Comparison of ENCODE assay signal across 23 cellular contexts in genomic region chr15:57752840-57753239, GRCh38. TPM values are rescaled to one million over a fixed set of nuclear protein-coding genes. Genes with fewer than 3 reads are reported as not detected.
DNase-seq lines count a peak whose midpoint lies in the region; ATAC-seq and TF ChIP-seq lines count a peak whose summit lies in the region.
"Had no signal": no experiment of that assay in that cellular context is flagged by ENCODE, and none has a peak within 500 bp of the region (broad histone marks: within the 10 kb centered on the region; RNA-seq: fewer than 3 reads in every experiment).

No MANE protein-coding gene starts in this region.

- CTCF ChIA-PET in SK-N-SH (lab: Yijun Ruan, JAX), result interaction anchor here (0.7 to 16.4 kb wide), 11 partner anchors 14 to 470 kb away, joined by 3 to 315 read pairs (median 4); partner anchors contain the start of gene ALDH1A2

- no peaks in the 10 kb centered on the region for H4K20me1 ChIP-seq in SK-N-SH (ENCODE audit: insufficient read depth)

- H3K4me1 ChIP-seq in right cardiac atrium (ENCODE audit: control insufficient read depth, insufficient read depth, low read length) (peaks cover 2% of the 10 kb centered on the region), rectal smooth muscle tissue (ENCODE audit: control insufficient read depth, insufficient read depth, low read length) (no peaks in the 10 kb centered on the region), SK-N-SH (ENCODE audit: control insufficient read depth in 1 of 2, insufficient read depth in 2 of 2, low read depth in 1 of 2, low read length in 1 of 2) (no peaks in the 10 kb centered on the region; a peak in 1 of 4 replicates)

- no peak overlapping the region for H2AFZ ChIP-seq in SK-N-SH (ENCODE audit: low read depth)

- DNase-seq in right cardiac atrium (peak in 2 of 3 donors; percentile 19 to 62), Right ventricle myocardium inferior (ENCODE audit: missing footprints) (no peak), iPS-NIHi11 (ENCODE audit: low spot score) (peak; percentile 12), SK-N-SH (no peak)
- DNase-seq in stimulated activated effector memory CD8-positive, alpha-beta T cell treated with anti-CD3 and anti-CD28 coated beads, Interleukin-12 subunit alpha, Interleukin-12 subunit beta, amount 100 ng/mL, for 72 hours (ENCODE audit: low spot score in 2 of 2), result no peak
- DNase-seq: CD4-positive, CD25-positive, alpha-beta regulatory T cell; COR-L47; DMS 273 treated with DMSO at 0.1 percent for 48 hours; DMS79 treated with DMSO at 0.1 percent for 48 hours; KBM-7; NCI-H1105; NCI-H146; NCI-H2029; NCI-H2227 treated with DMSO at 0.1 percent for 48 hours; NCI-H510A treated with DMSO at 0.1 percent for 48 hours; NCI-H748 treated with DMSO at 0.1 percent for 48 hours had no signal

- WGBS in right cardiac atrium, result 77% methylated on average over 9 of the region's 9 CpGs
- WGBS in SK-N-SH (ENCODE audit: low lambda C conversion rate), result 75% methylated on average over 9 of the region's 9 CpGs

- H3K36me3 ChIP-seq in rectal smooth muscle tissue (ENCODE audit: control insufficient read depth, insufficient read depth, low read length), result no peaks in the 10 kb centered on the region
- H3K36me3 ChIP-seq in SK-N-SH (replicated peaks in 1 of 2; ENCODE audit: control insufficient read depth in 1 of 2, insufficient read depth in 2 of 2, low read length in 1 of 2), result no peaks in the 10 kb centered on the region
- H3K36me3 ChIP-seq: HAP-1 had no signal

- H3K4me3 ChIP-seq in right cardiac atrium (ENCODE audit: low read length) (no peak overlapping the region), rectal smooth muscle tissue (ENCODE audit: low read length) (no peak overlapping the region), SK-N-SH (ENCODE audit: low read depth in 2 of 2, low read length in 1 of 2) (no peak overlapping the region)
- H3K4me3 ChIP-seq: GM12878, HAP-1 had no signal

- no peak overlapping the region for H3K9ac ChIP-seq in rectal smooth muscle tissue (ENCODE audit: low read length)
- H3K9ac ChIP-seq in SK-N-SH, result no peak overlapping the region

- no peak overlapping the region for H3K27ac Mint-ChIP-seq in stimulated activated effector memory CD8-positive, alpha-beta T cell treated with anti-CD3 and anti-CD28 coated beads, Interleukin-12 subunit alpha, Interleukin-12 subunit beta, amount 100 ng/mL, for 72 hours

- no peaks in the 10 kb centered on the region for H3K9me2 ChIP-seq in SK-N-SH

- H3K9me3 Mint-ChIP-seq in stimulated activated effector memory CD8-positive, alpha-beta T cell treated with anti-CD3 and anti-CD28 coated beads, Interleukin-12 subunit alpha, Interleukin-12 subunit beta, amount 100 ng/mL, for 72 hours, result no peaks in the 10 kb centered on the region

- intact Hi-C loops in right cardiac atrium (cut with DNase I), result loop anchor here in 3 of 4 donors (5.0 kb wide), 3 partner anchors 104 to 314 kb away; partner anchors contain the start of gene ALDH1A2 (in 3 of the 3)
- intact Hi-C loops in Right ventricle myocardium inferior (cut with DNase I), result no loop called here

- no peak overlapping the region for H3K4me2 ChIP-seq in SK-N-SH

- H3K36me3 Mint-ChIP-seq in stimulated activated effector memory CD8-positive, alpha-beta T cell treated with anti-CD3 and anti-CD28 coated beads, Interleukin-12 subunit alpha, Interleukin-12 subunit beta, amount 100 ng/mL, for 72 hours, result no peaks in the 10 kb centered on the region

- no peaks in the 10 kb centered on the region for H3K79me2 ChIP-seq in SK-N-SH (ENCODE audit: insufficient read depth)

- no peak for TF ChIP-seq RAD21 in SK-N-SH (IDR thresholded peaks at IDR 0.05; ENCODE audit: low read length)

- POLR2A ChIA-PET in SK-N-SH (lab: Yijun Ruan, JAX), result no interaction called here

- no peak for TF ChIP-seq EP300 in SK-N-SH (IDR thresholded peaks at IDR 0.05; ENCODE audit: borderline replicate concordance in 1 of 2, low read depth in 1 of 2, low read length in 1 of 2)

- H3K27ac ChIP-seq in right cardiac atrium (ENCODE audit: low read length), result no peak overlapping the region
- peak overlapping the region; percentile 16 for H3K27ac ChIP-seq in rectal smooth muscle tissue (ENCODE audit: low read depth, low read length)
- no peak overlapping the region for H3K27ac ChIP-seq in SK-N-SH (ENCODE audit: low read depth in 2 of 2, low read length in 1 of 2)
- H3K27ac ChIP-seq: HL-60 had no signal

- no peaks in the 10 kb centered on the region for H3F3A ChIP-seq in SK-N-SH (replicated peaks; ENCODE audit: insufficient read depth)

- peak in 1 of 2 donors; percentile 33 for ATAC-seq in right cardiac atrium
- ATAC-seq in Right ventricle myocardium inferior, result no peak
- ATAC-seq in stimulated activated effector memory CD8-positive, alpha-beta T cell treated with anti-CD3 and anti-CD28 coated beads, Interleukin-12 subunit alpha, Interleukin-12 subunit beta, amount 100 ng/mL, for 72 hours, result no peak
- ATAC-seq in GM19328 (IDR thresholded peaks at IDR 0.05; ENCODE audit: unreplicated experiment), result no peak
- ATAC-seq in HG03460 (IDR thresholded peaks at IDR 0.05; ENCODE audit: unreplicated experiment), result no peak
- ATAC-seq: GM12878, Panc1 had no signal

- no peaks in the 10 kb centered on the region for H3K4me1 Mint-ChIP-seq in stimulated activated effector memory CD8-positive, alpha-beta T cell treated with anti-CD3 and anti-CD28 coated beads, Interleukin-12 subunit alpha, Interleukin-12 subunit beta, amount 100 ng/mL, for 72 hours
- H3K4me1 Mint-ChIP-seq: CD4-positive, CD25-positive, alpha-beta regulatory T cell had no signal

- H3K9me3 ChIP-seq in right cardiac atrium (ENCODE audit: control insufficient read depth, low read length) (no peaks in the 10 kb centered on the region), SK-N-SH (no peaks in the 10 kb centered on the region)
- H3K9me3 ChIP-seq: HAP-1 had no signal

- TF ChIP-seq CTCF in SK-N-SH (IDR thresholded peaks at IDR 0.05), result no peak

- H3K4me3 Mint-ChIP-seq in stimulated activated effector memory CD8-positive, alpha-beta T cell treated with anti-CD3 and anti-CD28 coated beads, Interleukin-12 subunit alpha, Interleukin-12 subunit beta, amount 100 ng/mL, for 72 hours, result no peak overlapping the region

- no peaks in the 10 kb centered on the region for H3K27me3 ChIP-seq in right cardiac atrium (ENCODE audit: control insufficient read depth, insufficient read depth)
- no peaks in the 10 kb centered on the region for H3K27me3 ChIP-seq in rectal smooth muscle tissue (ENCODE audit: control insufficient read depth, insufficient read depth, low read length)
- H3K27me3 ChIP-seq in SK-N-SH (ENCODE audit: insufficient read depth), result no peaks in the 10 kb centered on the region

TF ChIP-seq in SK-N-SH, 30 proteins besides CTCF, POLR2A, EP300 and RAD21:
- TF ChIP-seq RFX5 (IDR thresholded peaks at IDR 0.05; ENCODE audit: low read length), result no peak
- no peak for TF ChIP-seq FOSL2 (IDR thresholded peaks at IDR 0.05; ENCODE audit: borderline replicate concordance, low read depth)
- TF ChIP-seq NRF1 (IDR thresholded peaks at IDR 0.05; ENCODE audit: low read depth, low read length), result no peak
- TF ChIP-seq ZBTB33 (IDR thresholded peaks at IDR 0.05; ENCODE audit: borderline replicate concordance, low read depth), result no peak
- no peak for TF ChIP-seq IRF3 (IDR thresholded peaks at IDR 0.05; ENCODE audit: low read depth, low read length)
- no peak for TF ChIP-seq POLR2AphosphoS5 (IDR thresholded peaks at IDR 0.05; ENCODE audit: low read depth, low read length)
- no peak for TF ChIP-seq TAF1 (IDR thresholded peaks at IDR 0.05; ENCODE audit: borderline replicate concordance, low read depth, low read length)
- TF ChIP-seq EZH2phosphoT487 (IDR thresholded peaks at IDR 0.05; ENCODE audit: borderline replicate concordance, low read depth), result no peak
- TF ChIP-seq NFIC (IDR thresholded peaks at IDR 0.05; ENCODE audit: borderline replicate concordance), result no peak
- no peak for TF ChIP-seq FOXM1 (IDR thresholded peaks at IDR 0.05; ENCODE audit: low read depth)
- TF ChIP-seq MAX (IDR thresholded peaks at IDR 0.05; ENCODE audit: low read depth), result no peak
- no peak for TF ChIP-seq GABPA (IDR thresholded peaks at IDR 0.05; ENCODE audit: low read depth)
- no peak for TF ChIP-seq RCOR1 (IDR thresholded peaks at IDR 0.05; ENCODE audit: low read length)
- no peak for TF ChIP-seq YY1 (IDR thresholded peaks at IDR 0.05; ENCODE audit: low read depth)

RNA-seq across cellular contexts. Expression of gene POLR2M, which starts 46.3 kb away (rescaled TPM):
- 10 to 100 TPM; 51.3 to 57.8 (median 56.1) TPM for total RNA-seq in right cardiac atrium
- polyA plus RNA-seq in right cardiac atrium, result 48.2 TPM
- total RNA-seq in Right ventricle myocardium inferior, result 42.6 TPM
- 105 and 160 TPM in 2 replicates for polyA plus RNA-seq in SK-N-SH (2012; rRNA removed)
- 105 and 127 TPM in 2 replicates for polyA plus RNA-seq in SK-N-SH (2012; cell fraction: cytosol; rRNA removed)
- 94.2 and 141 TPM in 2 replicates for polyA plus RNA-seq in SK-N-SH (2012; cell fraction: nucleus; rRNA removed)

Comparison
In these comparisons a context has a peak if more than half of its experiments do, and no peak if none do; other contexts are left out.
1. DNase-seq: peak in right cardiac atrium (2 of 3) and iPS-NIHi11 (single experiment); none in Right ventricle myocardium inferior (single experiment), stimulated activated effector memory CD8-positive, alpha-beta T cell treated with anti-CD3 and anti-CD28 coated beads, Interleukin-12 subunit alpha, Interleukin-12 subunit beta, amount 100 ng/mL, for 72 hours (0 of 2) and SK-N-SH (single experiment).